8 cellular contexts compared by ENCODE assay signal in the genomic region with DNA sequence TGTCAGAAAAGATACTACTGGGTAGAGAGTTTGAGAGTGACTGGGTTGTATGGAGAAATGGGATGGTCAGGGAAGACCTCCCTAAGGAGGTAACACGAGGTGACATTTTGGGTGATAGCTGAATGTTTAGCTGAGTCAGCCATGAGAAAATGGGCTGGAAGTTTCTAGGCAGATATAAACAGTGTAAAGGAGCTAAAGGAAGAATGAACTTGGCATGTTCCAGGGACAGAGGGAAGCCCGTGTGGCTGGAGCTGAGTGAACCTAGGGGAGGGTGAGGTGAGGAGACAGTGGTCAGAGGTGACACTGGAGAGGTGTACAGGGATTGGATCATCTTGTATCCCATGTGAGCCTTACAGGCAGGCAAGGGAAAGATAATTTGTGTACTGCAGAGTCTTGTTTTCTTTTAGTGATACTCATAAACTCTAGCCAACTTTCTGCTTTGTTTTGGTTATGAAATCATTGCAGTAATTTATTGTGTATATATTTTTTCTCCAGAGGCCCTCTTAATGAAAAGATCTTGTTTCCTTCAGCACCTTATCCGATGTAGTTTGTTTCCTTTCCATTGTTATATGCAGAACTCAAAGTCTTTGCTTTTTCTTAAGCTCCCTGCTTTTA. TPM values are rescaled to one million over a fixed set of nuclear protein-coding genes. Genes with fewer than 3 reads are reported as not detected.
DNase-seq lines count a peak whose midpoint lies in the region; ATAC-seq and TF ChIP-seq lines count a peak whose summit lies in the region.

No MANE protein-coding gene starts in this region.

- CTCF ChIA-PET in AG04449 (lab: Yijun Ruan, JAX) = interaction anchor here (0.8 to 3.0 kb wide), 11 partner anchors 9 to 195 kb away, joined by 3 to 31 read pairs (median 5); no protein-coding TSS in a partner anchor
- CTCF ChIA-PET in HEK293 (lab: Yijun Ruan, JAX) = interaction anchor here (1.0 to 3.8 kb wide), 2 partner anchors 36 to 262 kb away, joined by 5 to 23 read pairs; no protein-coding TSS in a partner anchor

- H3K9me3 ChIP-seq in HEK293 (ENCODE audit: control insufficient read depth, insufficient read depth, low read depth, low read length) = no peaks in the 10 kb centered on the region
- H3K9me3 ChIP-seq in muscle layer of duodenum (ENCODE audit: control insufficient read depth in 1 of 2, low read length in 2 of 2) = no peaks in the 10 kb centered on the region
- no peaks in the 10 kb centered on the region for H3K9me3 ChIP-seq in suprapubic skin

- no peak for ATAC-seq in GM21515 (IDR thresholded peaks at IDR 0.05; ENCODE audit: unreplicated experiment)

- H3K36me3 ChIP-seq in HEK293 (ENCODE audit: control insufficient read depth in 2 of 2, insufficient read depth in 1 of 2, low read length in 2 of 2) (peaks cover 0 to 7% of the 10 kb centered on the region in 2 experiments; a peak in 1 of 3 replicates), brain microvascular endothelial cell (replicated peaks) (no peaks in the 10 kb centered on the region), muscle layer of duodenum (ENCODE audit: control insufficient read depth in 1 of 2, insufficient read depth in 2 of 2, low read length in 2 of 2) (no peaks in the 10 kb centered on the region), suprapubic skin (no peaks in the 10 kb centered on the region)

- POLR2A ChIA-PET in AG04449 (lab: Yijun Ruan, JAX) = no interaction called here
- POLR2A ChIA-PET in HEK293 (lab: Yijun Ruan, JAX) = interaction anchor here (0.5 to 0.6 kb wide), 2 partner anchors 53 to 70 kb away, joined by 3 to 5 read pairs; no protein-coding TSS in a partner anchor

- no peak overlapping the region for H3K27ac ChIP-seq in HEK293 (ENCODE audit: extremely low read depth, low read depth, low read length)
- H3K27ac ChIP-seq in brain microvascular endothelial cell = peak overlapping the region; percentile 84
- peak overlapping the region; percentile 90 for H3K27ac ChIP-seq in muscle layer of duodenum (ENCODE audit: low read length)
- H3K27ac ChIP-seq in suprapubic skin = no peak overlapping the region

- no peak for DNase-seq in AG04449 (ENCODE audit: low read depth, low spot score)
- DNase-seq in brain microvascular endothelial cell = no peak
- DNase-seq in suprapubic skin (ENCODE audit: low spot score in 2 of 2) = no peak
- DNase-seq in NCI-H526 (lab: John Stamatoyannopoulos, UW) = no peak
- no peak for DNase-seq in activated CD8-positive, alpha-beta memory T cell treated with anti-CD3 and anti-CD28 coated beads, Interleukin-2, amount 50 U/mL, for 4 hours

- H3K4me3 ChIP-seq in AG04449 (ENCODE audit: low read depth, low read length) (peak overlapping the region; percentile 30), HEK293 (ENCODE audit: low read depth, low read length) (peak overlapping the region; percentile 7), brain microvascular endothelial cell (ENCODE audit: low read depth, low read length) (peak overlapping the region; percentile 92), muscle layer of duodenum (ENCODE audit: low read depth in 1 of 2, low read length in 2 of 2) (peak overlapping the region; percentile 71 to 90), suprapubic skin (no peak overlapping the region)

- TF ChIP-seq POLR2A in suprapubic skin (IDR thresholded peaks at IDR 0.05) = no peak

- peaks cover 5% of the 10 kb centered on the region; the same call in 1 of the 2 replicates for H3K4me1 ChIP-seq in HEK293 (ENCODE audit: control insufficient read depth, insufficient read depth, low read length)
- H3K4me1 ChIP-seq in muscle layer of duodenum (ENCODE audit: control insufficient read depth in 1 of 2, insufficient read depth in 2 of 2, low read length in 2 of 2) = peaks cover 7 to 30% of the 10 kb centered on the region in 2 donors
- peaks cover 23% of the 10 kb centered on the region for H3K4me1 ChIP-seq in suprapubic skin

- TF ChIP-seq CTCF in AG04449 (IDR thresholded peaks at IDR 0.05; ENCODE audit: insufficient read depth, low read length, missing control alignments) (no peak), HEK293 (tag by site-specific recombination; IDR thresholded peaks at IDR 0.05) (no peak), brain microvascular endothelial cell (IDR thresholded peaks at IDR 0.05; ENCODE audit: low read depth, low read length, missing control alignments) (no peak), suprapubic skin (IDR thresholded peaks at IDR 0.05) (no peak)

- no peak for TF ChIP-seq EP300 in suprapubic skin (IDR thresholded peaks at IDR 0.05)

- no peaks in the 10 kb centered on the region for H3K27me3 ChIP-seq in brain microvascular endothelial cell (replicated peaks)
- H3K27me3 ChIP-seq in muscle layer of duodenum (ENCODE audit: low read depth, low read length) = no peaks in the 10 kb centered on the region
- peaks cover 3% of the 10 kb centered on the region for H3K27me3 ChIP-seq in suprapubic skin

- in situ Hi-C loops in brain microvascular endothelial cell (cut with HindIII; ENCODE audit: low pct_ligation_motif_present, low sequenced_read_pairs) = no loop called here

- WGBS in suprapubic skin = 22% methylated on average over 3 of the region's 3 CpGs

TF ChIP-seq in HEK293, 187 proteins besides CTCF, POLR2A, EP300 and RAD21:
- TF ChIP-seq PRDM6 (tag by site-specific recombination; IDR thresholded peaks at IDR 0.05) (0 out of 2 replicates have a peak, but pooled peaks have one; percentile 51), PRDM10 (tag by site-specific recombination; IDR thresholded peaks at IDR 0.05) (0 out of 2 replicates have a peak, but pooled peaks have one; percentile 34), ZBTB8A (tag by site-specific recombination; IDR thresholded peaks at IDR 0.05) (0 out of 2 replicates have a peak, but pooled peaks have one; percentile 31), ZNF792 (tag by site-specific recombination; IDR thresholded peaks at IDR 0.05) (no peak), ZNF266 (tag by site-specific recombination; IDR thresholded peaks at IDR 0.05; ENCODE audit: low read depth) (no peak), ZNF366 (tag by site-specific recombination; conservative IDR thresholded peaks at IDR 0.05) (0 out of 2 replicates have a peak, but pooled peaks have one; percentile 18)
- TF ChIP-seq, protein P1, sequence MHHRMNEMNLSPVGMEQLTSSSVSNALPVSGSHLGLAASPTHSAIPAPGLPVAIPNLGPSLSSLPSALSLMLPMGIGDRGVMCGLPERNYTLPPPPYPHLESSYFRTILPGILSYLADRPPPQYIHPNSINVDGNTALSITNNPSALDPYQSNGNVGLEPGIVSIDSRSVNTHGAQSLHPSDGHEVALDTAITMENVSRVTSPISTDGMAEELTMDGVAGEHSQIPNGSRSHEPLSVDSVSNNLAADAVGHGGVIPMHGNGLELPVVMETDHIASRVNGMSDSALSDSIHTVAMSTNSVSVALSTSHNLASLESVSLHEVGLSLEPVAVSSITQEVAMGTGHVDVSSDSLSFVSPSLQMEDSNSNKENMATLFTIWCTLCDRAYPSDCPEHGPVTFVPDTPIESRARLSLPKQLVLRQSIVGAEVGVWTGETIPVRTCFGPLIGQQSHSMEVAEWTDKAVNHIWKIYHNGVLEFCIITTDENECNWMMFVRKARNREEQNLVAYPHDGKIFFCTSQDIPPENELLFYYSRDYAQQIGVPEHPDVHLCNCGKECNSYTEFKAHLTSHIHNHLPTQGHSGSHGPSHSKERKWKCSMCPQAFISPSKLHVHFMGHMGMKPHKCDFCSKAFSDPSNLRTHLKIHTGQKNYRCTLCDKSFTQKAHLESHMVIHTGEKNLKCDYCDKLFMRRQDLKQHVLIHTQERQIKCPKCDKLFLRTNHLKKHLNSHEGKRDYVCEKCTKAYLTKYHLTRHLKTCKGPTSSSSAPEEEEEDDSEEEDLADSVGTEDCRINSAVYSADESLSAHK (tag by site-specific recombination; IDR thresholded peaks at IDR 0.05) = 0 out of 2 replicates have a peak, but pooled peaks have one; percentile 32

RNA-seq across cellular contexts. Expression of gene STARD3NL, which starts 1.8 kb away (rescaled TPM):
- total RNA-seq in suprapubic skin = 10 to 100 TPM in 1 of 4 donors, 1 to 10 TPM in 3; 7.4 to 12.4 (median 7.9) TPM

Comparison
In these comparisons a context has a peak if more than half of its experiments do, and no peak if none do; other contexts are left out.
1. H3K27ac ChIP-seq: peak in brain microvascular endothelial cell (single experiment) and muscle layer of duodenum (single experiment); none in HEK293 (single experiment) and suprapubic skin (single experiment).